3 cellular contexts compared by ENCODE assay signal in genomic region chr17:73891001-73891400, GRCh38.
TF ChIP-seq lines count a peak whose summit lies in the region.

No MANE protein-coding gene starts in this region.

TF ChIP-seq in IMR-90, 13 proteins besides CTCF, POLR2A, EP300 and RAD21:
- TF ChIP-seq MAZ (IDR thresholded peaks at IDR 0.05; ENCODE audit: borderline replicate concordance, low read depth, low read length) (no peak), NFE2L2 (IDR thresholded peaks at IDR 0.05; ENCODE audit: low read depth, low read length) (no peak)

TF ChIP-seq in H1, 55 proteins besides CTCF, POLR2A, EP300 and RAD21:
- TF ChIP-seq NANOG (IDR thresholded peaks at IDR 0.05; ENCODE audit: insufficient read depth, low read depth, low read length, poor library complexity, severe bottlenecking) (no peak), BRCA1 (IDR thresholded peaks at IDR 0.05; ENCODE audit: low read depth, low read length) (no peak), GABPA (IDR thresholded peaks at IDR 0.05; ENCODE audit: borderline replicate concordance, insufficient read depth, low read length) (no peak), KDM1A (IDR thresholded peaks at IDR 0.05; ENCODE audit: borderline replicate concordance, low read length) (no peak), MAX (IDR thresholded peaks at IDR 0.05) (no peak), RXRA (IDR thresholded peaks at IDR 0.05; ENCODE audit: insufficient read depth, low read depth, low read length) (no peak), POLR2AphosphoS5 (IDR thresholded peaks at IDR 0.05; ENCODE audit: low read depth, low read length) (no peak), HDAC6 (IDR thresholded peaks at IDR 0.05; ENCODE audit: low read depth, low read length) (no peak), TEAD4 (IDR thresholded peaks at IDR 0.05; ENCODE audit: low read depth, low read length) (no peak), TAF7 (optimal IDR thresholded peaks at IDR 0.05; ENCODE audit: borderline replicate concordance, low read depth, low read length) (no peak), EZH2 (IDR thresholded peaks at IDR 0.05; ENCODE audit: low read depth, low read length, severe bottlenecking) (no peak), YY1 (IDR thresholded peaks at IDR 0.05; ENCODE audit: low read depth, low read length) (no peak), BCL11A (IDR thresholded peaks at IDR 0.05; ENCODE audit: low read depth in 2 of 2, low read length in 2 of 2) (no peak), SUZ12 (IDR thresholded peaks at IDR 0.05; ENCODE audit: low read length) (no peak)

TF ChIP-seq in neural cell, 6 proteins besides CTCF, POLR2A, EP300 and RAD21:
- TF ChIP-seq SMC3 (conservative IDR thresholded peaks at IDR 0.05; ENCODE audit: poor library complexity): no peak
- TF ChIP-seq MXI1 (conservative IDR thresholded peaks at IDR 0.05; ENCODE audit: poor library complexity, severe bottlenecking): no peak
- no peak for TF ChIP-seq POLR2AphosphoS5 (IDR thresholded peaks at IDR 0.05)
- TF ChIP-seq EZH2 (IDR thresholded peaks at IDR 0.05; ENCODE audit: borderline replicate concordance, insufficient read depth, low read length, poor library complexity, severe bottlenecking): no peak
- TF ChIP-seq TAF1 (IDR thresholded peaks at IDR 0.05; ENCODE audit: low read depth): no peak
- TF ChIP-seq REST (IDR thresholded peaks at IDR 0.05; ENCODE audit: borderline replicate concordance): no peak
